8 cellular contexts compared by ENCODE assay signal in genomic region chr17:68512247-68512966, GRCh38. TPM values are rescaled to one million over a fixed set of nuclear protein-coding genes. Genes with fewer than 3 reads are reported as not detected.
DNase-seq lines count a peak whose midpoint lies in the region; ATAC-seq and TF ChIP-seq lines count a peak whose summit lies in the region.

PRKAR1A (plus strand) TSS chr17:68512430; CDS start chr17:68515400, 2,970 bp downstream.

- peak within 1 kb of the TSS; percentile 100 for H3K18ac ChIP-seq in trophoblast cell (ENCODE audit: low read length)

- no peak within 1 kb of the TSS for H3K23ac ChIP-seq in trophoblast cell (ENCODE audit: low read length)

- peak within 1 kb of the TSS; percentile 99 for H3K4ac ChIP-seq in trophoblast cell (ENCODE audit: low read depth, low read length)

- H3K79me2 ChIP-seq in trophoblast cell (ENCODE audit: control insufficient read depth, insufficient read depth, low read length, poor library complexity), result peaks cover 17% of the 10 kb centered on the region

- TF ChIP-seq POLR2A in GM15510 (IDR thresholded peaks at IDR 0.05; ENCODE audit: borderline replicate concordance, extremely low read depth, insufficient read length) (peak; percentile 87), adrenal gland (IDR thresholded peaks at IDR 0.05) (peak; percentile 88 to 92), heart left ventricle (IDR thresholded peaks at IDR 0.05) (peak; percentile 74 to 95), tibial nerve (IDR thresholded peaks at IDR 0.05) (peak; percentile 89 to 98)

- peak within 1 kb of the TSS; percentile 75 for H2AK5ac ChIP-seq in trophoblast cell (ENCODE audit: low read length)

- TF ChIP-seq CTCF in adrenal gland (IDR thresholded peaks at IDR 0.05) (peak in 2 of 6 experiments; percentile 8 to 30), heart left ventricle (IDR thresholded peaks at IDR 0.05) (peak in 2 of 12 donors; percentile 11 to 26), tibial nerve (IDR thresholded peaks at IDR 0.05) (peak in 2 of 5 experiments; percentile 57 to 59)

- H3K4me1 ChIP-seq in adrenal gland (replicated peaks in 1 of 2) (peaks cover 26 to 64% of the 10 kb centered on the region in 2 donors), heart left ventricle (peaks cover 0 to 73% (median 40%) of the 10 kb centered on the region in 12 donors), trophoblast cell (ENCODE audit: control insufficient read depth in 1 of 2, insufficient read depth in 2 of 2, low read length in 2 of 2) (peaks cover 2 to 5% of the 10 kb centered on the region in 2 experiments), tibial nerve (peaks cover 0 to 50% (median 22%) of the 10 kb centered on the region in 4 donors)

- peak within 1 kb of the TSS; percentile 99 for H4K91ac ChIP-seq in trophoblast cell (ENCODE audit: low read depth, low read length)

- ATAC-seq in HG02884 (IDR thresholded peaks at IDR 0.05; ENCODE audit: unreplicated experiment) (peak; percentile 83), heart left ventricle (peak; percentile 89 to 94 (median 92))

- H3K14ac ChIP-seq in trophoblast cell (ENCODE audit: low read length), result peak within 1 kb of the TSS; percentile 100

- peak within 1 kb of the TSS; percentile 99 for H2BK120ac ChIP-seq in trophoblast cell (ENCODE audit: insufficient read depth, low read length, poor library complexity)

- H4K8ac ChIP-seq in trophoblast cell (ENCODE audit: low read depth, low read length), result peak within 1 kb of the TSS; percentile 100

- TF ChIP-seq EP300 in tibial nerve (IDR thresholded peaks at IDR 0.05), result peak; percentile 57 to 98

- peak within 1 kb of the TSS; percentile 51 to 97 (median 86) for H3K4me3 ChIP-seq in adrenal gland
- peak within 1 kb of the TSS; percentile 60 to 94 (median 76) for H3K4me3 ChIP-seq in heart left ventricle
- H3K4me3 ChIP-seq in trophoblast cell (ENCODE audit: low read depth, low read length), result peak within 1 kb of the TSS; percentile 98
- H3K4me3 ChIP-seq in tibial nerve, result peak within 1 kb of the TSS; percentile 66 to 88 (median 84)

- peak within 1 kb of the TSS; percentile 81 for H2BK12ac ChIP-seq in trophoblast cell (ENCODE audit: low read length)

- intact Hi-C loops in adrenal gland (cut with DNase I) (no loop called here), heart left ventricle (cut with DNase I) (loop anchor here in 8 of 10 donors (1.0 to 5.0 kb wide), 6 partner anchors 39 to 265 kb away; partner anchors contain the start of gene AMZ2 (in 1 of the 8))

- peak within 1 kb of the TSS; percentile 99 for H2BK5ac ChIP-seq in trophoblast cell (ENCODE audit: low read depth, low read length, poor library complexity)

- H3K27me3 ChIP-seq in adrenal gland, result no peaks in the 10 kb centered on the region
- H3K27me3 ChIP-seq in heart left ventricle, result no peaks in the 10 kb centered on the region
- H3K27me3 ChIP-seq in trophoblast cell (ENCODE audit: insufficient read depth, low read length), result no peaks in the 10 kb centered on the region
- no peaks in the 10 kb centered on the region for H3K27me3 ChIP-seq in tibial nerve

- peak within 1 kb of the TSS; percentile 95 to 100 (median 99) for H3K27ac ChIP-seq in adrenal gland
- H3K27ac ChIP-seq in heart left ventricle, result peak within 1 kb of the TSS; percentile 96 to 100 (median 98)
- H3K27ac ChIP-seq in trophoblast cell (ENCODE audit: low read depth, low read length), result peak within 1 kb of the TSS; percentile 97
- H3K27ac ChIP-seq in tibial nerve, result peak within 1 kb of the TSS; percentile 98 to 99 (median 98)

- peak; percentile 93 for DNase-seq in NCI-H146 treated with DMSO at 0.1 percent for 48 hours (lab: John Stamatoyannopoulos, UW; ENCODE audit: unreplicated experiment)
- peak; percentile 82 to 92 (median 89) for DNase-seq in T-helper 1 cell
- DNase-seq in adrenal gland, result peak; percentile 94 to 98 (median 96)
- peak; percentile 96 to 97 (median 96) for DNase-seq in heart left ventricle
- peak; percentile 92 to 97 for DNase-seq in trophoblast cell
- DNase-seq in tibial nerve (ENCODE audit: low spot score in 2 of 2), result peak; percentile 87 to 92

- H3K9ac ChIP-seq in trophoblast cell (ENCODE audit: low read length), result peak within 1 kb of the TSS; percentile 76

- 0 to 2% (median 1%) methylated on average over 24 to 81 of the region's 81 CpGs for WGBS in adrenal gland, 4 donors
- 0 to 1% (median 1%) methylated on average over 29 to 81 of the region's 81 CpGs for WGBS in heart left ventricle, 4 donors
- WGBS in trophoblast cell (ENCODE audit: extremely low coverage, insufficient coverage, insufficient read length), result no CpG with 5 or more reads among the region's 81 CpGs
- WGBS in tibial nerve, 2 donors, result 0 to 1% methylated on average over 50 to 64 of the region's 81 CpGs

- peak within 1 kb of the TSS; percentile 95 for H2AFZ ChIP-seq in trophoblast cell (ENCODE audit: insufficient read depth, low read length, poor library complexity)

- H3K36me3 ChIP-seq in adrenal gland (replicated peaks in 1 of 2), result peaks cover 0 to 19% of the 10 kb centered on the region in 2 donors
- H3K36me3 ChIP-seq in heart left ventricle, result peaks cover 0 to 27% (median 23%) of the 10 kb centered on the region in 9 donors
- H3K36me3 ChIP-seq in trophoblast cell (ENCODE audit: control insufficient read depth in 1 of 2, insufficient read depth in 2 of 2, low read length in 2 of 2), result peaks cover 2 to 7% of the 10 kb centered on the region in 2 experiments
- peaks cover 0 to 9% (median 0%) of the 10 kb centered on the region in 3 donors for H3K36me3 ChIP-seq in tibial nerve

- H3K79me1 ChIP-seq in trophoblast cell (ENCODE audit: low read length), result peaks cover 13% of the 10 kb centered on the region

- H3K9me3 ChIP-seq in adrenal gland (replicated peaks in 1 of 3), result no peaks in the 10 kb centered on the region
- no peaks in the 10 kb centered on the region for H3K9me3 ChIP-seq in heart left ventricle
- peaks cover 2% of the 10 kb centered on the region for H3K9me3 ChIP-seq in trophoblast cell (ENCODE audit: insufficient read depth, low read depth, low read length)
- H3K9me3 ChIP-seq in tibial nerve, result no peaks in the 10 kb centered on the region

- peak within 1 kb of the TSS; percentile 86 for H3K4me2 ChIP-seq in trophoblast cell (ENCODE audit: low read length)

- peak within 1 kb of the TSS; percentile 98 for H4K12ac ChIP-seq in trophoblast cell (ENCODE audit: low read depth, low read length)

RNA-seq across cellular contexts. Expression of gene PRKAR1A, which starts in this region (rescaled TPM):
- total RNA-seq in adrenal gland, result 100 to 1,000 TPM; 138 to 467 (median 388) TPM
- polyA plus RNA-seq in adrenal gland, result 100 to 1,000 TPM in 1 of 3 donors, 10 to 100 TPM in 2; 56.3 to 428 (median 84.1) TPM
- total RNA-seq in heart left ventricle, result 1,000 to 10,000 TPM in 3 of 9 donors, 100 to 1,000 TPM in 6; 435 to 1,392 (median 837) TPM
- 100 to 1,000 TPM; 192 to 904 TPM for polyA plus RNA-seq in heart left ventricle
- 96.5 and 106 TPM in 2 replicates for polyA plus RNA-seq in trophoblast cell (2013)
- 100 to 1,000 TPM; 327 to 494 (median 406) TPM for total RNA-seq in tibial nerve

Comparison
In these comparisons a context has a peak if more than half of its experiments do, and no peak if none do; other contexts are left out.
1. Peak in every context shown above with its lines: DNase-seq, ATAC-seq, H3K4me3 ChIP-seq and H3K27ac ChIP-seq.
2. intact Hi-C loops: an anchor here in heart left ventricle (1.0 to 5.0 kb wide); none called in adrenal gland.